24 cellular contexts compared by ENCODE assay signal in the genomic region with DNA sequence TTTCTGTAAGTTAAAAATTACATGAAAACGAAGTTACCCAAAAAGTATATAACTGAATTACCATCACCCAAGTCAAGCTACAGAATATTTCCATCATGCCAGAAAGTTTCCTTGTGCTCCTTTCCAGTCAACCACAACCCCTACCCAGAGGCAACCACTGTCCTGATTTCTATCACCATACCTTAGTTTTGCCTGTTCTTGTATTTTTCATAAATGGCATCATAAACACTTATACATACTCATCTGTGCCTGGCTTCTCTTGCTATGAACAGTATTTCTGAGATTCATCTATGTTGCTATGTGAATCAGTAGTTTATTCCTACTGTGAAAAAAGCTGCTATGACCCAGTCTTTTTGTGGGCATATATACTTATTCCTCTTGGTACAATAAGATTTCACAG. TPM values are rescaled to one million over a fixed set of nuclear protein-coding genes. Genes with fewer than 3 reads are reported as not detected.
DNase-seq lines count a peak whose midpoint lies in the region; ATAC-seq and TF ChIP-seq lines count a peak whose summit lies in the region.
"Had no signal": no experiment of that assay in that cellular context is flagged by ENCODE, and none has a peak within 500 bp of the region (broad histone marks: within the 10 kb centered on the region; RNA-seq: fewer than 3 reads in every experiment).

No MANE protein-coding gene starts in this region.

- H3K9me3 ChIP-seq in CD4-positive, alpha-beta T cell (ENCODE audit: control insufficient read depth, low read length), result no peaks in the 10 kb centered on the region
- H3K9me3 ChIP-seq in naive thymus-derived CD4-positive, alpha-beta T cell (ENCODE audit: control insufficient read depth in 2 of 3, low read length in 3 of 3), result no peaks in the 10 kb centered on the region
- H3K9me3 ChIP-seq: adrenal gland, BE2C, esophagus squamous epithelium, mucosa of descending colon, neutrophil, right lobe of liver had no signal

- H3K27ac ChIP-seq in CD4-positive, alpha-beta T cell (ENCODE audit: low read depth, low read length), result no peak overlapping the region
- H3K27ac ChIP-seq in naive thymus-derived CD4-positive, alpha-beta T cell (ENCODE audit: low read depth, low read length), result peak overlapping the region; percentile 15
- H3K27ac ChIP-seq: 22Rv1, dorsolateral prefrontal cortex, neutrophil, right lobe of liver had no signal

- H3K36me3 Mint-ChIP-seq in CD4-positive, alpha-beta T cell (ENCODE audit: low read depth), result peaks cover 61% of the 10 kb centered on the region
- peaks cover 0 to 37% of the 10 kb centered on the region in 2 donors for H3K36me3 Mint-ChIP-seq in activated naive CD4-positive, alpha-beta T cell treated with anti-CD3 and anti-CD28 coated beads, Interleukin-2, amount 50 U/mL, for 72 hours
- H3K36me3 Mint-ChIP-seq in naive thymus-derived CD4-positive, alpha-beta T cell, result peaks cover 0 to 25% (median 17%) of the 10 kb centered on the region in 5 donors
- peaks cover 25 to 36% of the 10 kb centered on the region in 2 donors for H3K36me3 Mint-ChIP-seq in CD14-positive monocyte

- H3K27ac Mint-ChIP-seq in CD4-positive, alpha-beta T cell, result peak overlapping the region; percentile 79
- peak overlapping the region; percentile 10 to 91 for H3K27ac Mint-ChIP-seq in activated naive CD4-positive, alpha-beta T cell treated with anti-CD3 and anti-CD28 coated beads, Interleukin-2, amount 50 U/mL, for 72 hours
- peak overlapping the region in 7 of 9 donors; percentile 3 to 88 (median 60) for H3K27ac Mint-ChIP-seq in naive thymus-derived CD4-positive, alpha-beta T cell
- peak overlapping the region in 1 of 7 donors; percentile 33 for H3K27ac Mint-ChIP-seq in CD14-positive monocyte
- H3K27ac Mint-ChIP-seq: HFFc6 had no signal

- no peak overlapping the region for H3K4me3 ChIP-seq in naive thymus-derived CD4-positive, alpha-beta T cell (ENCODE audit: low read length)
- H3K4me3 ChIP-seq: dorsolateral prefrontal cortex, mucosa of descending colon, right lobe of liver had no signal

- ATAC-seq in activated CD4-positive, CD25-positive, alpha-beta regulatory T cell treated with anti-CD3 and anti-CD28 coated beads, Interleukin-2, amount 50 U/mL, for 24 hours, result peak; percentile 80 to 87
- no peak for ATAC-seq in CD4-positive, alpha-beta T cell (ENCODE audit: poor library complexity)
- peak; percentile 93 to 98 for ATAC-seq in activated naive CD4-positive, alpha-beta T cell treated with anti-CD3 and anti-CD28 coated beads, Interleukin-2, amount 50 U/mL, for 72 hours
- no peak for ATAC-seq in naive thymus-derived CD4-positive, alpha-beta T cell
- ATAC-seq in GM19397 (IDR thresholded peaks at IDR 0.05; ENCODE audit: unreplicated experiment), result no peak
- ATAC-seq: left ventricle myocardium superior, mucosa of descending colon, right lobe of liver had no signal

- no peak for TF ChIP-seq CTCF in CD4-positive, alpha-beta T cell (IDR thresholded peaks at IDR 0.05)
- no peak for TF ChIP-seq CTCF in CD14-positive monocyte (IDR thresholded peaks at IDR 0.05)

- peaks cover 15 to 55% of the 10 kb centered on the region in 2 donors for H3K4me1 ChIP-seq in naive thymus-derived CD4-positive, alpha-beta T cell (ENCODE audit: control insufficient read depth in 2 of 2, insufficient read depth in 2 of 2, low read length in 2 of 2)

- peak overlapping the region; percentile 22 for H3K4me3 Mint-ChIP-seq in CD4-positive, alpha-beta T cell
- peak overlapping the region; percentile 0 to 75 (median 53) for H3K4me3 Mint-ChIP-seq in naive thymus-derived CD4-positive, alpha-beta T cell
- H3K4me3 Mint-ChIP-seq in CD14-positive monocyte, result no peak overlapping the region
- H3K4me3 Mint-ChIP-seq: HFFc6 had no signal

- intact Hi-C loops in CD4-positive, alpha-beta T cell (cut with DNase I, micrococcal nuclease), result loop anchor here in 1 of 2 experiments (5.0 kb wide), 1 partner anchor 94 kb away; no protein-coding TSS in a partner anchor
- intact Hi-C loops in naive thymus-derived CD4-positive, alpha-beta T cell (cut with micrococcal nuclease), result no loop called here
- intact Hi-C loops in CD14-positive monocyte (cut with micrococcal nuclease) (loop anchor here in 1 of 2 donors (10.0 kb wide), 1 partner anchor 96 kb away; no protein-coding TSS in a partner anchor), head of caudate nucleus (cut with DNase I) (no loop called here)

- CTCF ChIA-PET in CD4-positive, alpha-beta T cell (lab: Charles Lee), result interaction anchor here (0.5 to 2.8 kb wide), 9 partner anchors 12 to 75 kb away, joined by 3 to 14 read pairs (median 4); no protein-coding TSS in a partner anchor
- CTCF ChIA-PET in naive thymus-derived CD4-positive, alpha-beta T cell (lab: Charles Lee), result interaction anchor here (1.0 to 2.8 kb wide), 4 partner anchors 12 to 57 kb away, joined by 3 to 19 read pairs (median 5); partner anchors contain the start of gene ARMC12

- H3K4me1 Mint-ChIP-seq in CD4-positive, alpha-beta T cell (ENCODE audit: low read depth), result peaks cover 74% of the 10 kb centered on the region
- peaks cover 29 to 80% (median 70%) of the 10 kb centered on the region in 7 donors for H3K4me1 Mint-ChIP-seq in naive thymus-derived CD4-positive, alpha-beta T cell
- H3K4me1 Mint-ChIP-seq in CD14-positive monocyte, result peaks cover 36% of the 10 kb centered on the region

- H3K27me3 Mint-ChIP-seq in CD4-positive, alpha-beta T cell, result no peaks in the 10 kb centered on the region
- H3K27me3 Mint-ChIP-seq in naive thymus-derived CD4-positive, alpha-beta T cell, result no peaks in the 10 kb centered on the region
- H3K27me3 Mint-ChIP-seq in CD14-positive monocyte (ENCODE audit: low read depth in 3 of 3), result peaks cover 0 to 1% (median 0%) of the 10 kb centered on the region in 3 donors

- DNase-seq in activated CD4-positive, CD25-positive, alpha-beta regulatory T cell (lab: John Stamatoyannopoulos, UW), result no peak
- no peak for DNase-seq in CD4-positive, alpha-beta T cell
- DNase-seq in activated naive CD4-positive, alpha-beta T cell treated with anti-CD3 and anti-CD28 coated beads, Interleukin-2, amount 50 U/mL, for 72 hours (ENCODE audit: low spot score in 2 of 2), result peak in 1 of 2 donors; percentile 38
- no peak for DNase-seq in naive thymus-derived CD4-positive, alpha-beta T cell
- DNase-seq in CD14-positive monocyte (ENCODE audit: low spot score) (no peak), head of caudate nucleus (no peak)
- DNase-seq: adrenal gland, BE2C, DMS153, dorsolateral prefrontal cortex, esophagus squamous epithelium, GF-D8, HFFc6, KG1, left ventricle myocardium superior, mucosa of descending colon, NCI-H1092, NCI-H510A treated with DMSO at 0.1 percent for 48 hours, right lobe of liver, substantia nigra had no signal

- H3K9me3 Mint-ChIP-seq in CD4-positive, alpha-beta T cell, result no peaks in the 10 kb centered on the region
- peaks cover 0 to 4% of the 10 kb centered on the region in 2 donors for H3K9me3 Mint-ChIP-seq in activated naive CD4-positive, alpha-beta T cell treated with anti-CD3 and anti-CD28 coated beads, Interleukin-2, amount 50 U/mL, for 72 hours
- H3K9me3 Mint-ChIP-seq in naive thymus-derived CD4-positive, alpha-beta T cell, result peaks cover 0 to 2% (median 0%) of the 10 kb centered on the region in 11 donors
- no peaks in the 10 kb centered on the region for H3K9me3 Mint-ChIP-seq in CD14-positive monocyte
- H3K9me3 Mint-ChIP-seq: HFFc6 had no signal

- POLR2A ChIA-PET in CD4-positive, alpha-beta T cell (lab: Charles Lee), result interaction anchor here (0.7 to 5.5 kb wide), 8 partner anchors 13 to 79 kb away, joined by 3 to 26 read pairs (median 4); no protein-coding TSS in a partner anchor
- POLR2A ChIA-PET in naive thymus-derived CD4-positive, alpha-beta T cell (lab: Charles Lee), result interaction anchor here (0.8 to 8.2 kb wide), 9 partner anchors 11 to 80 kb away, joined by 3 to 79 read pairs (median 4); no protein-coding TSS in a partner anchor

- H3K36me3 ChIP-seq in naive thymus-derived CD4-positive, alpha-beta T cell (ENCODE audit: control insufficient read depth in 2 of 3, insufficient read depth in 3 of 3, low read length in 3 of 3), result peaks cover 0 to 17% (median 3%) of the 10 kb centered on the region in 3 experiments
- H3K36me3 ChIP-seq: adrenal gland had no signal

- no peaks in the 10 kb centered on the region for H3K27me3 ChIP-seq in CD4-positive, alpha-beta T cell (ENCODE audit: control insufficient read depth, insufficient read depth, low read length)
- no peaks in the 10 kb centered on the region for H3K27me3 ChIP-seq in naive thymus-derived CD4-positive, alpha-beta T cell (ENCODE audit: control insufficient read depth in 2 of 2, insufficient read depth in 2 of 2, low read length in 2 of 2)
- H3K27me3 ChIP-seq: adrenal gland, BE2C, dorsolateral prefrontal cortex, esophagus squamous epithelium, neutrophil, right lobe of liver had no signal

RNA-seq across cellular contexts. Expression of gene FKBP5, which starts 7.4 kb away (rescaled TPM):
- 10 to 100 TPM; 72.6 to 75.9 TPM for total RNA-seq in CD4-positive, alpha-beta T cell
- total RNA-seq in activated naive CD4-positive, alpha-beta T cell treated with anti-CD3 and anti-CD28 coated beads, Interleukin-2, amount 50 U/mL, for 72 hours, result 100 to 1,000 TPM in 1 of 2 donors, 10 to 100 TPM in 1; 70.1 to 229 TPM
- 10 to 100 TPM; 56.7 to 83.3 (median 79.4) TPM for total RNA-seq in naive thymus-derived CD4-positive, alpha-beta T cell
- polyA plus RNA-seq in naive thymus-derived CD4-positive, alpha-beta T cell, result 100 to 1,000 TPM; 101 to 324 TPM
- polyA plus RNA-seq in CD14-positive monocyte, result 10 to 100 TPM; 56.9 to 58.5 TPM

RNA-seq across cellular contexts. Expression of gene ARMC12, which starts 55.5 kb away (rescaled TPM):
- total RNA-seq in CD4-positive, alpha-beta T cell, result 1 to 10 TPM; 1.9 to 2.8 TPM
- 1 to 10 TPM; 1.2 to 5.9 TPM for total RNA-seq in activated naive CD4-positive, alpha-beta T cell treated with anti-CD3 and anti-CD28 coated beads, Interleukin-2, amount 50 U/mL, for 72 hours
- 1 to 10 TPM in 4 of 5 experiments, under 1 TPM in 1; 0.78 to 1.8 (median 1.4) TPM for total RNA-seq in naive thymus-derived CD4-positive, alpha-beta T cell
- polyA plus RNA-seq in naive thymus-derived CD4-positive, alpha-beta T cell, result 1 to 10 TPM; 1.0 to 1.2 TPM
- polyA plus RNA-seq in CD14-positive monocyte, result not detected
- total RNA-seq: left ventricle myocardium superior had no signal

Comparison
In these comparisons a context has a peak if more than half of its experiments do, and no peak if none do; other contexts are left out.
1. ATAC-seq: peak in activated CD4-positive, CD25-positive, alpha-beta regulatory T cell treated with anti-CD3 and anti-CD28 coated beads, Interleukin-2, amount 50 U/mL, for 24 hours (2 of 2) and activated naive CD4-positive, alpha-beta T cell treated with anti-CD3 and anti-CD28 coated beads, Interleukin-2, amount 50 U/mL, for 72 hours (2 of 2); none in CD4-positive, alpha-beta T cell (single experiment), naive thymus-derived CD4-positive, alpha-beta T cell (single experiment) and GM19397 (single experiment).
2. H3K4me3 Mint-ChIP-seq: peak in CD4-positive, alpha-beta T cell (single experiment) and naive thymus-derived CD4-positive, alpha-beta T cell (10 of 10); none in CD14-positive monocyte (0 of 2).